Comparison of ENCODE assay signal across 1 cellular context in genomic region chr1:153668672-153669071, GRCh38.
A peak's percentile ranks its signal among the peaks of the same experiment; 100 is the strongest.
TF ChIP-seq lines count a peak whose summit lies in the region.

No MANE protein-coding gene starts in this region.

TF ChIP-seq in HEK293, 187 proteins besides CTCF, POLR2A, EP300 and RAD21:
- TF ChIP-seq ZNF121 (tag by site-specific recombination; IDR thresholded peaks at IDR 0.05): peak; percentile 61
